Comparison of ENCODE assay signal across 1 cellular context in the genomic region with DNA sequence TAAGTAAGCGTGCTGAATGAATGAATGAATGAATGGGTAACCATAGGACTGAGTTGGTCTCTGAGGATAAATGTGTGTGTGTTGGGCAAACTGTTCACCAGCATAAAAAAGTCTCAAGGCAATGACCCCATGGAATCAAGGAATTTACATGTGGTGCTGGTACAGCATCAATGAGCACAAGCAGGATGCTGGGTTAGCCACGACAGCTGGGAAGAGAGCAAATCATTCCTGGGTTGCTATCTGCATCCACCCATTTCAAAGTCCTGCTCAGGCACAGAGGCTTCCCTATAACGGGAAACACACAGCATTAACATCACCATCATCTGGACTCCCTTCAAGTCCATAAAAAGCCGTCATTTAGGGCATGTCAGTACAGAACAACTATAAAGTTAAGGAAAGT.
TF ChIP-seq lines count a peak whose summit lies in the region.

No MANE protein-coding gene starts in this region.

TF ChIP-seq in K562, 482 proteins besides CTCF, POLR2A, EP300 and RAD21 (continued from another document):
- TF ChIP-seq ATF2 (CRISPR knock-in tag; IDR thresholded peaks at IDR 0.05) (no peak), ZNF24 (IDR thresholded peaks at IDR 0.05) (peak; percentile 15; the same call in 1 of the 2 replicates), HNRNPUL1 (IDR thresholded peaks at IDR 0.05; ENCODE audit: low read length) (no peak)
